16 cellular contexts compared by ENCODE assay signal in the genomic region with DNA sequence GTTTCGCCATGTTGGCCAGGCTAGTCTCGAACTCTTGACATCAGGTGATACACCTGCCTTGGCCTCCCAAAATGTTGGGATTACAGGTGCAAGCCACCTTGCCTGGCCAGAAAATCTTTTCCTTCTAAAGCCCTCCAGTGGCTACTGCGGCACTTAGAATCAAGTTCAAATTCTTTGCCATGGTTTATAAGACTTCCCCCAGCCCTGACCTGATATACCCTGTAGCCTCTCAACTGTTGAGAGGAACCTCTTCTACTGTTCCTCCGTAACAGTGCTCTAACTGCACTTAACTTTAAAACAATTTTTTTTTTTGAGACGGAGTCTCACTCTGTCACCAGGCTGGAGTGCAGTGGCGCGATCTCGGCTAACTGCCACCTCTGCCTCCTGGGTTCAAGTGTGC.
DNase-seq lines count a peak whose midpoint lies in the region; TF ChIP-seq lines count a peak whose summit lies in the region.
"Had no signal": no experiment of that assay in that cellular context is flagged by ENCODE, and none has a peak within 500 bp of the region (broad histone marks: within the 10 kb centered on the region; RNA-seq: fewer than 3 reads in every experiment).

No MANE protein-coding gene starts in this region.

- no peaks in the 10 kb centered on the region for H3K27me3 ChIP-seq in neural progenitor cell
- H3K27me3 ChIP-seq: colonic mucosa, tibial nerve had no signal

- peak overlapping the region; percentile 41; the same call in 1 of the 2 replicates for H2AFZ ChIP-seq in OCI-LY7 (ENCODE audit: low read length)
- H2AFZ ChIP-seq in neural progenitor cell (replicated peaks): no peak overlapping the region
- H2AFZ ChIP-seq: PC-9 had no signal

- CTCF ChIA-PET in OCI-LY7 (lab: Charles Lee; ENCODE audit: unreplicated experiment): no interaction called here

- H3K4me3 ChIP-seq in OCI-LY7 (ENCODE audit: low read depth, low read length, poor library complexity, severe bottlenecking) (no peak overlapping the region), neural progenitor cell (no peak overlapping the region)
- H3K4me3 ChIP-seq: colonic mucosa, PC-9, SK-N-MC, tibial nerve had no signal

- no peaks in the 10 kb centered on the region for H3K27me3 Mint-ChIP-seq in T-helper 2 cell treated with Interferon-gamma antibody and Interleukin-4, amounts not matched to agents 5 μg/mL and 100 μg/mL, for 36 hours (ENCODE audit: low read depth)
- no peaks in the 10 kb centered on the region for H3K27me3 Mint-ChIP-seq in activated naive CD8-positive, alpha-beta T cell treated with anti-CD3 and anti-CD28 coated beads for 36 hours
- H3K27me3 Mint-ChIP-seq in neural progenitor cell (ENCODE audit: insufficient read depth, low read depth): peaks cover 6% of the 10 kb centered on the region

- H3K36me3 Mint-ChIP-seq in T-helper 2 cell treated with Interferon-gamma antibody and Interleukin-4, amounts not matched to agents 5 μg/mL and 100 μg/mL, for 36 hours (ENCODE audit: low read depth): peaks cover 13% of the 10 kb centered on the region
- peaks cover 22% of the 10 kb centered on the region for H3K36me3 Mint-ChIP-seq in activated naive CD8-positive, alpha-beta T cell treated with anti-CD3 and anti-CD28 coated beads for 36 hours
- H3K36me3 Mint-ChIP-seq in neural progenitor cell: no peaks in the 10 kb centered on the region

- H3K4me3 Mint-ChIP-seq in T-helper 2 cell treated with Interferon-gamma antibody and Interleukin-4, amounts not matched to agents 5 μg/mL and 100 μg/mL, for 36 hours: peak overlapping the region; percentile 73
- H3K4me3 Mint-ChIP-seq in activated naive CD8-positive, alpha-beta T cell treated with anti-CD3 and anti-CD28 coated beads for 36 hours: peak overlapping the region; percentile 73
- H3K4me3 Mint-ChIP-seq in neural progenitor cell: no peak overlapping the region

- no peak for TF ChIP-seq CTCF in OCI-LY7 (conservative IDR thresholded peaks at IDR 0.05; ENCODE audit: low read length)
- no peak for TF ChIP-seq CTCF in neural progenitor cell (IDR thresholded peaks at IDR 0.05)

- H3K4me1 ChIP-seq in OCI-LY7 (ENCODE audit: insufficient read depth, low read length, poor library complexity, severe bottlenecking) (peaks cover 85% of the 10 kb centered on the region), neural progenitor cell (peaks cover 3% of the 10 kb centered on the region)

- no peak overlapping the region for H3K9ac ChIP-seq in neural progenitor cell

- peak overlapping the region; percentile 59 for H3K27ac ChIP-seq in OCI-LY7 (ENCODE audit: low read depth, low read length, poor library complexity, severe bottlenecking)
- H3K27ac ChIP-seq in neural progenitor cell: no peak overlapping the region
- H3K27ac ChIP-seq: colonic mucosa, SK-N-MC had no signal

- H4K20me1 ChIP-seq in OCI-LY7 (ENCODE audit: insufficient read depth, low read length): no peaks in the 10 kb centered on the region
- H4K20me1 ChIP-seq in neural progenitor cell (ENCODE audit: low read depth): no peaks in the 10 kb centered on the region

- no peaks in the 10 kb centered on the region for H3F3A ChIP-seq in neural progenitor cell (ENCODE audit: low read depth)

- POLR2A ChIA-PET in OCI-LY7 (lab: Charles Lee): interaction anchor here (1.3 kb wide), 1 partner anchor 81 kb away, joined by 3 read pairs; no protein-coding TSS in a partner anchor

- no peak for DNase-seq in T-helper 2 cell treated with Interferon-gamma antibody and Interleukin-4, amounts not matched to agents 5 μg/mL and 100 μg/mL, for 36 hours (ENCODE audit: low spot score)
- no peak for DNase-seq in T-helper 2 cell
- DNase-seq in OCI-LY7 (ENCODE audit: low spot score): peak; percentile 42
- DNase-seq in activated naive CD8-positive, alpha-beta T cell treated with anti-CD3 and anti-CD28 coated beads for 36 hours: no peak
- no peak for DNase-seq in neural progenitor cell (ENCODE audit: low spot score)
- DNase-seq in epidermal melanocyte (ENCODE audit: insufficient read length, low spot score): no peak
- no peak for DNase-seq in NCI-H82 treated with DMSO at 0.1 percent for 48 hours (lab: John Stamatoyannopoulos, UW; ENCODE audit: unreplicated experiment)
- no peak for DNase-seq in cardiac septum (ENCODE audit: low spot score)
- DNase-seq: 8988T, colonic mucosa, DMS79, GOT3, kidney glomerular epithelial cell had no signal

- BruUV-seq in OCI-LY7 (replicated peaks; lab: Mats Ljungman, UMichigan): no TSS peak

- no peaks in the 10 kb centered on the region for H3K9me2 ChIP-seq in OCI-LY7 (ENCODE audit: insufficient read depth, low read length)

- no peaks in the 10 kb centered on the region for H3K79me2 ChIP-seq in OCI-LY7 (ENCODE audit: insufficient read depth, low read depth, low read length)
- no peaks in the 10 kb centered on the region for H3K79me2 ChIP-seq in neural progenitor cell (ENCODE audit: low read depth)

- H3K9me3 Mint-ChIP-seq in T-helper 2 cell treated with Interferon-gamma antibody and Interleukin-4, amounts not matched to agents 5 μg/mL and 100 μg/mL, for 36 hours: peaks cover 17% of the 10 kb centered on the region
- H3K9me3 Mint-ChIP-seq in activated naive CD8-positive, alpha-beta T cell treated with anti-CD3 and anti-CD28 coated beads for 36 hours: peaks cover 20% of the 10 kb centered on the region
- peaks cover 2% of the 10 kb centered on the region for H3K9me3 Mint-ChIP-seq in neural progenitor cell

- H3K36me3 ChIP-seq in OCI-LY7 (ENCODE audit: insufficient read depth, low read length): no peaks in the 10 kb centered on the region; the same call in 1 of the 2 replicates
- no peaks in the 10 kb centered on the region for H3K36me3 ChIP-seq in neural progenitor cell
- H3K36me3 ChIP-seq: colonic mucosa, tibial nerve had no signal

- H3K27ac Mint-ChIP-seq in T-helper 2 cell treated with Interferon-gamma antibody and Interleukin-4, amounts not matched to agents 5 μg/mL and 100 μg/mL, for 36 hours: peak overlapping the region; percentile 89
- peak overlapping the region; percentile 92 for H3K27ac Mint-ChIP-seq in activated naive CD8-positive, alpha-beta T cell treated with anti-CD3 and anti-CD28 coated beads for 36 hours
- H3K27ac Mint-ChIP-seq in neural progenitor cell: peak overlapping the region; percentile 35

- peak overlapping the region; percentile 4; the same call in 1 of the 2 replicates for H3K4me2 ChIP-seq in OCI-LY7 (ENCODE audit: low read length)
- H3K4me2 ChIP-seq in neural progenitor cell: no peak overlapping the region
- H3K4me2 ChIP-seq: PC-9 had no signal

- peaks cover 51% of the 10 kb centered on the region for H3K4me1 Mint-ChIP-seq in T-helper 2 cell treated with Interferon-gamma antibody and Interleukin-4, amounts not matched to agents 5 μg/mL and 100 μg/mL, for 36 hours (ENCODE audit: low read depth)
- H3K4me1 Mint-ChIP-seq in activated naive CD8-positive, alpha-beta T cell treated with anti-CD3 and anti-CD28 coated beads for 36 hours: peaks cover 56% of the 10 kb centered on the region
- H3K4me1 Mint-ChIP-seq in neural progenitor cell: peaks cover 16% of the 10 kb centered on the region

- intact Hi-C loops in OCI-LY7 (cut with micrococcal nuclease; ENCODE audit: unreplicated experiment): loop anchor here (5.0 kb wide), 2 partner anchors 182 to 242 kb away; partner anchors contain the start of gene ZNF217
- intact Hi-C loops in cardiac septum (cut with DNase I): no loop called here

- H3K9me3 ChIP-seq in OCI-LY7 (ENCODE audit: low read length) (peaks cover 8% of the 10 kb centered on the region; the same call in 1 of the 2 replicates), neural progenitor cell (ENCODE audit: low read depth) (no peaks in the 10 kb centered on the region)
- H3K9me3 ChIP-seq: colonic mucosa, tibial nerve had no signal

Comparison
In these comparisons a context has a peak if more than half of its experiments do, and no peak if none do; other contexts are left out.
1. H3K27ac Mint-ChIP-seq: peak in every context shown above with its lines; median percentile 92 in activated naive CD8-positive, alpha-beta T cell treated with anti-CD3 and anti-CD28 coated beads for 36 hours; 89 in T-helper 2 cell treated with Interferon-gamma antibody and Interleukin-4, amounts not matched to agents 5 μg/mL and 100 μg/mL, for 36 hours; 35 in neural progenitor cell.